In genomic region chr6:105819774-105820173, GRCh38 we compare ENCODE assay signal across 26 cellular contexts.
A peak's percentile ranks its signal among the peaks of the same experiment; 100 is the strongest.
DNase-seq lines count a peak whose midpoint lies in the region; ATAC-seq, FAIRE-seq and TF ChIP-seq lines count a peak whose summit lies in the region.
"Had no signal": no experiment of that assay in that cellular context is flagged by ENCODE, and none has a peak within 500 bp of the region (broad histone marks: within the 10 kb centered on the region; RNA-seq: fewer than 3 reads in every experiment).

No MANE protein-coding gene starts in this region.

- no peak overlapping the region for H3K56ac ChIP-seq in IMR-90 (ENCODE audit: extremely low read depth, insufficient read depth, low read length)

- TF ChIP-seq EP300 in K562 (IDR thresholded peaks at IDR 0.05; ENCODE audit: low read length) = no peak

- no peak overlapping the region for H3K4ac ChIP-seq in IMR-90 (ENCODE audit: low read depth, low read length)

- H4K91ac ChIP-seq in IMR-90 (ENCODE audit: insufficient read depth, low read depth, low read length) = no peak overlapping the region

- H4K5ac ChIP-seq in IMR-90 (ENCODE audit: low read depth, low read length) = no peak overlapping the region

- TF ChIP-seq RAD21 in IMR-90 (IDR thresholded peaks at IDR 0.05; ENCODE audit: low read length) (no peak), K562 (CRISPR knock-in tag; conservative IDR thresholded peaks at IDR 0.05 in 1 of 2, IDR thresholded peaks at IDR 0.05 in 1 of 2) (no peak)

- no peaks in the 10 kb centered on the region for H3K27me3 ChIP-seq in IMR-90 (ENCODE audit: control insufficient read depth, insufficient read depth, low read length)
- H3K27me3 ChIP-seq in K562 (ENCODE audit: control insufficient read depth in 2 of 2, insufficient read depth in 2 of 2, low read length in 2 of 2) = no peaks in the 10 kb centered on the region

- H2AK9ac ChIP-seq in IMR-90 (replicated peaks; ENCODE audit: low read depth, low read length, poor library complexity) = no peak overlapping the region

- no peak overlapping the region for H3K27ac Mint-ChIP-seq in activated CD4-positive, alpha-beta T cell treated with anti-CD3 and anti-CD28 coated beads, Interleukin-2, amount 10 ng/mL, durations not matched to agents 7 days and 5 days
- H3K27ac Mint-ChIP-seq in activated CD4-positive, alpha-beta T cell treated with anti-CD3 and anti-CD28 coated beads for 36 hours = no peak overlapping the region
- H3K27ac Mint-ChIP-seq: CD4-positive, alpha-beta T cell; HFFc6 had no signal

- ATAC-seq in IMR-90 (ENCODE audit: low read depth) (no peak), K562 (no peak), sciatic nerve (peak; percentile 26)
- no peak for ATAC-seq in activated CD4-positive, alpha-beta T cell treated with anti-CD3 and anti-CD28 coated beads for 36 hours
- ATAC-seq: PC-3 had no signal

- H4K20me1 ChIP-seq in IMR-90 (ENCODE audit: insufficient read depth, low read length) = no peaks in the 10 kb centered on the region
- H4K20me1 ChIP-seq in K562 (replicated peaks; ENCODE audit: control insufficient read depth, insufficient read depth, low read length) = no peaks in the 10 kb centered on the region

- FAIRE-seq in K562 (lab: Jason Lieb, UNC) = no peak
- FAIRE-seq: H54 had no signal

- no peak for TF ChIP-seq POLR2A in IMR-90 (IDR thresholded peaks at IDR 0.05; ENCODE audit: low read depth, low read length)
- no peak for TF ChIP-seq POLR2A in K562 (conservative IDR thresholded peaks at IDR 0.05)

- H3K9me3 Mint-ChIP-seq in activated CD4-positive, alpha-beta T cell treated with anti-CD3 and anti-CD28 coated beads, Interleukin-2, amount 10 ng/mL, durations not matched to agents 7 days and 5 days = peaks cover 27% of the 10 kb centered on the region
- no peaks in the 10 kb centered on the region for H3K9me3 Mint-ChIP-seq in activated CD4-positive, alpha-beta T cell treated with anti-CD3 and anti-CD28 coated beads for 36 hours (ENCODE audit: low read depth)

- H3K79me2 ChIP-seq in K562 (ENCODE audit: control insufficient read depth, insufficient read depth, low read length) = no peaks in the 10 kb centered on the region

- H3K36me3 Mint-ChIP-seq in activated CD4-positive, alpha-beta T cell treated with anti-CD3 and anti-CD28 coated beads, Interleukin-2, amount 10 ng/mL, durations not matched to agents 7 days and 5 days (ENCODE audit: low read depth) = peaks cover 20% of the 10 kb centered on the region
- H3K36me3 Mint-ChIP-seq in activated CD4-positive, alpha-beta T cell treated with anti-CD3 and anti-CD28 coated beads for 36 hours (ENCODE audit: low read depth) = no peaks in the 10 kb centered on the region

- TF ChIP-seq CTCF in IMR-90 (conservative IDR thresholded peaks at IDR 0.05; ENCODE audit: low read depth, low read length) (no peak), K562 (IDR thresholded peaks at IDR 0.05 in 2 of 3, conservative IDR thresholded peaks at IDR 0.05 in 1 of 3; ENCODE audit: insufficient read depth in 2 of 3, low read depth in 1 of 3, low read length in 3 of 3) (no peak)

- no peak overlapping the region for H3K4me3 Mint-ChIP-seq in activated CD4-positive, alpha-beta T cell treated with anti-CD3 and anti-CD28 coated beads, Interleukin-2, amount 10 ng/mL, durations not matched to agents 7 days and 5 days
- no peak overlapping the region for H3K4me3 Mint-ChIP-seq in activated CD4-positive, alpha-beta T cell treated with anti-CD3 and anti-CD28 coated beads for 36 hours
- H3K4me3 Mint-ChIP-seq: CD4-positive, alpha-beta T cell; HFFc6 had no signal

- H3K4me2 ChIP-seq in IMR-90 (ENCODE audit: low read depth, low read length) = no peak overlapping the region
- H3K4me2 ChIP-seq in K562 (ENCODE audit: insufficient read depth, low read length) = no peak overlapping the region
- H3K4me2 ChIP-seq: KMS-11 had no signal

- CTCF ChIA-PET in IMR-90 (lab: Yijun Ruan, JAX) (no interaction called here), K562 (lab: Yijun Ruan, JAX; ENCODE audit: low intra/inter-chr PET ratio) (no interaction called here)
- CTCF ChIA-PET in activated CD4-positive, alpha-beta T cell treated with anti-CD3 and anti-CD28 coated beads, Interleukin-2, amount 10 ng/mL, durations not matched to agents 7 days and 5 days (lab: Charles Lee) = interaction anchor here (1.5 to 1.9 kb wide), 2 partner anchors 9 to 15 kb away, joined by 3 to 6 read pairs; no protein-coding TSS in a partner anchor
- CTCF ChIA-PET in activated CD4-positive, alpha-beta T cell treated with anti-CD3 and anti-CD28 coated beads for 36 hours (lab: Charles Lee) = interaction anchor here (0.5 to 0.7 kb wide), 2 partner anchors 10 to 519 kb away, joined by 3 read pairs; no protein-coding TSS in a partner anchor

- H3K9me1 ChIP-seq in IMR-90 (ENCODE audit: insufficient read depth, low read length) = no peaks in the 10 kb centered on the region
- no peaks in the 10 kb centered on the region for H3K9me1 ChIP-seq in K562 (ENCODE audit: control insufficient read depth, insufficient read depth, low read length)

- dilution Hi-C loops in IMR-90 (cut with HindIII; ENCODE audit: low sequenced_read_pairs, unreplicated experiment) = no loop called here

- DNase-seq in CD1c-positive myeloid dendritic cell (ENCODE audit: extremely low spot score) = peak; percentile 81
- DNase-seq in IMR-90 = peak; percentile 59
- no peak for DNase-seq in K562 (ENCODE audit: extremely low read depth in 1 of 4, low spot score in 3 of 4)
- DNase-seq in sciatic nerve (ENCODE audit: low spot score) = no peak
- no peak for DNase-seq in activated CD4-positive, alpha-beta T cell treated with anti-CD3 and anti-CD28 coated beads, Interleukin-2, amount 10 ng/mL, durations not matched to agents 7 days and 5 days
- DNase-seq in HCEC 1CT = no peak
- DNase-seq in activated CD4-positive, alpha-beta T cell treated with anti-CD3 and anti-CD28 coated beads for 36 hours = no peak
- DNase-seq: CD4-positive, alpha-beta T cell; COR-L47; DMS79; HFFc6; NCI-H1092; NCI-H1436 treated with DMSO at 0.1 percent for 48 hours; NCI-H2029 treated with DMSO at 0.1 percent for 48 hours; NCI-H226; NCI-H510A treated with DMSO at 0.1 percent for 48 hours; NCI-H774; NK-92 treated with Interleukin-12 subunit alpha and Interleukin-12 subunit beta, amount 100 ng/mL, for 24 hours; PC-3; Right ventricle myocardium superior; SW 1271; T-helper 2 cell had no signal

- H3K4me1 Mint-ChIP-seq in activated CD4-positive, alpha-beta T cell treated with anti-CD3 and anti-CD28 coated beads, Interleukin-2, amount 10 ng/mL, durations not matched to agents 7 days and 5 days = peaks cover 22% of the 10 kb centered on the region
- H3K4me1 Mint-ChIP-seq in activated CD4-positive, alpha-beta T cell treated with anti-CD3 and anti-CD28 coated beads for 36 hours = peaks cover 11% of the 10 kb centered on the region

- peaks cover 2% of the 10 kb centered on the region for H3K9me3 ChIP-seq in IMR-90 (ENCODE audit: control insufficient read depth, insufficient read depth, low read length)
- no peaks in the 10 kb centered on the region; the same call in 1 of the 2 replicates for H3K9me3 ChIP-seq in K562 (replicated peaks; ENCODE audit: control insufficient read depth, insufficient read depth, low read depth, low read length)

- intact Hi-C loops in IMR-90 (cut with micrococcal nuclease) (no loop called here), K562 (cut with micrococcal nuclease) (loop anchor here (10.0 kb wide), 1 partner anchor 495 kb away; no protein-coding TSS in a partner anchor), sciatic nerve (cut with DNase I) (no loop called here)
- intact Hi-C loops in activated CD4-positive, alpha-beta T cell treated with anti-CD3 and anti-CD28 coated beads for 36 hours (cut with DNase I, micrococcal nuclease) = no loop called here

- H2BK15ac ChIP-seq in IMR-90 (ENCODE audit: low read depth, low read length) = no peak overlapping the region

- H3K23ac ChIP-seq in IMR-90 (ENCODE audit: low read depth, low read length) = no peak overlapping the region

- H4K8ac ChIP-seq in IMR-90 (ENCODE audit: low read depth in 2 of 2, low read length in 2 of 2) = no peak overlapping the region

- in situ Hi-C loops in IMR-90 (cut with MboI; ENCODE audit: low sequenced_read_pairs) = no loop called here
- in situ Hi-C loops in K562 (cut with MboI) = no loop called here

- no peaks in the 10 kb centered on the region for H3K27me3 Mint-ChIP-seq in activated CD4-positive, alpha-beta T cell treated with anti-CD3 and anti-CD28 coated beads, Interleukin-2, amount 10 ng/mL, durations not matched to agents 7 days and 5 days
- peaks cover 3% of the 10 kb centered on the region for H3K27me3 Mint-ChIP-seq in activated CD4-positive, alpha-beta T cell treated with anti-CD3 and anti-CD28 coated beads for 36 hours
- H3K27me3 Mint-ChIP-seq: CD4-positive, alpha-beta T cell had no signal

- no peaks in the 10 kb centered on the region for H3K36me3 ChIP-seq in IMR-90 (ENCODE audit: control insufficient read depth, insufficient read depth, low read length)
- no peaks in the 10 kb centered on the region for H3K36me3 ChIP-seq in K562 (ENCODE audit: control insufficient read depth, insufficient read depth, low read length)

- H3K4me3 ChIP-seq in IMR-90 (ENCODE audit: insufficient read depth, low read depth, low read length) (no peak overlapping the region), K562 (no peak overlapping the region)
- H3K4me3 ChIP-seq: SK-N-MC had no signal

- H3K9ac ChIP-seq in IMR-90 (ENCODE audit: low read depth, low read length) (no peak overlapping the region), K562 (ENCODE audit: insufficient read depth in 1 of 2, low read depth in 2 of 2, low read length in 2 of 2) (no peak overlapping the region)
- H3K9ac ChIP-seq: KMS-11 had no signal

- POLR2A ChIA-PET in IMR-90 (lab: Charles Lee; ENCODE audit: unreplicated experiment) (no interaction called here), K562 (lab: Yijun Ruan, JAX) (no interaction called here)
- POLR2A ChIA-PET in activated CD4-positive, alpha-beta T cell treated with anti-CD3 and anti-CD28 coated beads, Interleukin-2, amount 10 ng/mL, durations not matched to agents 7 days and 5 days (lab: Charles Lee) = no interaction called here
- POLR2A ChIA-PET in activated CD4-positive, alpha-beta T cell treated with anti-CD3 and anti-CD28 coated beads for 36 hours (lab: Charles Lee) = no interaction called here

- H2AFZ ChIP-seq in IMR-90 (replicated peaks; ENCODE audit: low read length, poor library complexity) = no peak overlapping the region
- H2AFZ ChIP-seq in K562 (ENCODE audit: low read depth, low read length) = peak overlapping the region; percentile 4; the same call in 1 of the 2 replicates

- H3K4me1 ChIP-seq in IMR-90 (ENCODE audit: control insufficient read depth, insufficient read depth, low read length) = no peaks in the 10 kb centered on the region; the same call in 1 of the 2 replicates
- peaks cover 0 to 20% of the 10 kb centered on the region in 2 experiments; a peak in 3 of 5 replicates for H3K4me1 ChIP-seq in K562 (replicated peaks in 1 of 2; ENCODE audit: control insufficient read depth in 2 of 2, insufficient read depth in 2 of 2, low read length in 2 of 2)

- WGBS in IMR-90 (ENCODE audit: extremely low coverage in 2 of 2, insufficient read length in 1 of 2), 2 experiments = 71% methylated on average over 1 of the region's 2 CpGs; no CpG with 5 or more reads in 1 of the 2 experiments
- 25% methylated on average over 2 of the region's 2 CpGs for WGBS in K562 (ENCODE audit: insufficient coverage, low coverage, missing lambda C conversion rate)

- no peaks in the 10 kb centered on the region for H3K79me1 ChIP-seq in IMR-90 (ENCODE audit: low read depth in 1 of 2, low read length in 2 of 2)

- H3K18ac ChIP-seq in IMR-90 (ENCODE audit: low read depth, low read length) = no peak overlapping the region

- BruUV-seq in IMR-90 (replicated peaks; lab: Mats Ljungman, UMichigan) (no TSS peak), K562 (replicated peaks; lab: Mats Ljungman, UMichigan) (no TSS peak)

- no peak overlapping the region for H2BK5ac ChIP-seq in IMR-90 (ENCODE audit: low read depth, low read length, poor library complexity, severe bottlenecking)

- H2AK5ac ChIP-seq in IMR-90 (ENCODE audit: low read depth, low read length) = no peak overlapping the region

- no peak overlapping the region for H3K14ac ChIP-seq in IMR-90 (replicated peaks; ENCODE audit: low read depth, low read length)

- no peak overlapping the region for H2BK120ac ChIP-seq in IMR-90 (ENCODE audit: low read depth, low read length)

- H2BK20ac ChIP-seq in IMR-90 (ENCODE audit: low read depth, low read length) = no peak overlapping the region

- H3K27ac ChIP-seq in IMR-90 (ENCODE audit: insufficient read depth, low read length) (no peak overlapping the region), K562 (ENCODE audit: extremely low read depth, low read depth, low read length) (no peak overlapping the region)
- H3K27ac ChIP-seq: HL-60, KMS-11, SK-N-MC had no signal

Comparison
In these comparisons a context has a peak if more than half of its experiments do, and no peak if none do; other contexts are left out.
1. DNase-seq: peak in CD1c-positive myeloid dendritic cell (single experiment) and IMR-90 (single experiment); none in K562 (0 of 4), sciatic nerve (single experiment), activated CD4-positive, alpha-beta T cell treated with anti-CD3 and anti-CD28 coated beads, Interleukin-2, amount 10 ng/mL, durations not matched to agents 7 days and 5 days (single experiment), HCEC 1CT (single experiment) and activated CD4-positive, alpha-beta T cell treated with anti-CD3 and anti-CD28 coated beads for 36 hours (single experiment).
2. CTCF ChIA-PET loops: an anchor here in activated CD4-positive, alpha-beta T cell treated with anti-CD3 and anti-CD28 coated beads, Interleukin-2, amount 10 ng/mL, durations not matched to agents 7 days and 5 days (1.5 to 1.9 kb wide) and activated CD4-positive, alpha-beta T cell treated with anti-CD3 and anti-CD28 coated beads for 36 hours (0.5 to 0.7 kb wide); none called in IMR-90 and K562.